27 cellular contexts compared by ENCODE assay signal in genomic region chr7:155395176-155395797, GRCh38.
DNase-seq lines count a peak whose midpoint lies in the region; ATAC-seq lines count a peak whose summit lies in the region.
"Had no signal": no experiment of that assay in that cellular context is flagged by ENCODE, and none has a peak within 500 bp of the region (broad histone marks: within the 10 kb centered on the region; RNA-seq: fewer than 3 reads in every experiment).

No MANE protein-coding gene starts in this region.

- DNase-seq in NCI-H748 (lab: John Stamatoyannopoulos, UW; ENCODE audit: unreplicated experiment) (peak; percentile 27), NCI-H748 treated with DMSO at 0.1 percent for 48 hours (lab: John Stamatoyannopoulos, UW) (no peak), RPMI8226 (peak; percentile 61), midbrain (lab: John Stamatoyannopoulos, UW) (peak; percentile 8), ecto neural progenitor cell (ENCODE audit: low spot score) (no peak), RKO (ENCODE audit: low spot score) (no peak)
- DNase-seq: activated CD4-positive, CD25-positive, alpha-beta regulatory T cell treated with anti-CD3 and anti-CD28 coated beads, Interleukin-2, amount 50 U/mL, for 72 hours; activated CD8-positive, alpha-beta T cell treated with anti-CD3 and anti-CD28 coated beads for 36 hours; AML-193; CD4-positive, alpha-beta memory T cell; cortex of kidney; DMS53; endodermal cell; foreskin melanocyte; HCEC 1CT; left colon; NCI-H1436 treated with DMSO at 0.1 percent for 48 hours; NCI-H524 treated with DMSO at 0.1 percent for 48 hours; stimulated activated naive CD8-positive, alpha-beta T cell treated with anti-CD3 and anti-CD28 coated beads, Interleukin-15, Interleukin-2, amounts not matched to agents 100 U/mL and 50 U/mL, for 24 hours; T-helper 17 cell; thyroid gland had no signal

- no peak for ATAC-seq in GM21390 (IDR thresholded peaks at IDR 0.05; ENCODE audit: unreplicated experiment)
- no peak for ATAC-seq in GM21576 (IDR thresholded peaks at IDR 0.05; ENCODE audit: unreplicated experiment)
- ATAC-seq: A549; activated CD8-positive, alpha-beta T cell treated with anti-CD3 and anti-CD28 coated beads for 36 hours; activated naive CD4-positive, alpha-beta T cell treated with anti-CD3 and anti-CD28 coated beads, Interleukin-2, amount 50 U/mL, for 72 hours; esophagus mucosa; K562; left colon; stimulated activated naive CD8-positive, alpha-beta T cell treated with anti-CD3 and anti-CD28 coated beads, Interleukin-15, Interleukin-2, amounts not matched to agents 100 U/mL and 50 U/mL, for 24 hours; T-helper 17 cell had no signal

Comparison
In these comparisons a context has a peak if more than half of its experiments do, and no peak if none do; other contexts are left out.
1. DNase-seq: peak in NCI-H748 (single experiment), RPMI8226 (single experiment) and midbrain (single experiment); none in NCI-H748 treated with DMSO at 0.1 percent for 48 hours (single experiment), ecto neural progenitor cell (single experiment) and RKO (single experiment).